ENCODE assay signal across 18 cellular contexts in the genomic region with DNA sequence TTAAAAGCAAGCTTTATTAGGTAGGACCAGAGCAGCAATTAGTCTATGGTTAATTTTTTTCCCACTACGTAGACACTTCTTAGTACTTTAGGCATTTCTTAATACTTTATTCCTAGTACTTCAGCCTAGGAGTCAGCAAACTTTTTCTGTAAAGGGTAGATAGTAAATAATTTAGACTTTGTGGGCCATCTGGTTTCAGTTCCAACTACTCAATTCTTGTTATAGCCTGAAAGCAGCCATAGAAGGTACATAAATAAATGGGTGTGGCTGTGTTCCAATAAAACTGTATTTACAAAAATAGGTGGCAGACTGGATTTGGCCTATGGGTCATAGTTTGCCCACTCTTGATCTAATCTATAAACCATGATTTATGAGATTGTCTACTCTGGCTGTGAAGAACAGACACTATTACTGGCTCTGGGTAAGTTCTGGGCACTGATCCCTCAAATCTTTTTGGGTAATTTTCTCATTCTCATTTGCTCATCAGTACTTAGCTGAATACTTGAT.
A peak's percentile ranks its signal among the peaks of the same experiment; 100 is the strongest.
DNase-seq lines count a peak whose midpoint lies in the region; ATAC-seq, FAIRE-seq and TF ChIP-seq lines count a peak whose summit lies in the region.
"Had no signal": no experiment of that assay in that cellular context is flagged by ENCODE, and none has a peak within 500 bp of the region (broad histone marks: within the 10 kb centered on the region; RNA-seq: fewer than 3 reads in every experiment).

No MANE protein-coding gene starts in this region.

- peak; percentile 73 for DNase-seq in NCI-H748 (lab: John Stamatoyannopoulos, UW; ENCODE audit: unreplicated experiment)
- no peak for DNase-seq in esophagus muscularis mucosa (ENCODE audit: extremely low spot score)
- DNase-seq in immature natural killer cell, result no peak
- no peak for DNase-seq in NCI-H510A treated with DMSO at 0.1 percent for 48 hours (lab: John Stamatoyannopoulos, UW)
- DNase-seq in pancreas, result no peak
- DNase-seq: activated naive CD8-positive, alpha-beta T cell treated with anti-CD3 and anti-CD28 coated beads, Interleukin-2, amount 50 U/mL, for 24 hours; dorsolateral prefrontal cortex; Karpas-422; naive B cell; NCI-H1694; NCI-H226; SJCRH30; spleen had no signal

- peaks cover 6 to 63% (median 48%) of the 10 kb centered on the region in 11 experiments; a peak in 21 of 22 replicates for H3K9me3 ChIP-seq in BLaER1 treated with 17β-estradiol and CSF1 and Interleukin-3, amounts not matched to agents 10 nM and 100 nM (replicated peaks in 1 of 11)
- H3K9me3 ChIP-seq in esophagus muscularis mucosa (no peaks in the 10 kb centered on the region), parathyroid adenoma (ENCODE audit: control insufficient read depth, low read length) (no peaks in the 10 kb centered on the region), pancreas (no peaks in the 10 kb centered on the region)
- H3K9me3 ChIP-seq: SJCRH30, spleen had no signal

- H3K27ac ChIP-seq in BLaER1 treated with 17β-estradiol and CSF1 and Interleukin-3, amounts not matched to agents 10 nM and 100 nM, result peak overlapping the region in 10 of 11 experiments; percentile 4 to 89 (median 80); a peak in 18 of 22 replicates
- H3K27ac ChIP-seq in esophagus muscularis mucosa (replicated peaks in 1 of 4) (peak overlapping the region; percentile 47 to 72 (median 60)), parathyroid adenoma (peak overlapping the region; percentile 84), pancreas (no peak overlapping the region)
- H3K27ac ChIP-seq: SJCRH30 had no signal

- peak overlapping the region in 5 of 10 experiments; percentile 1 to 50 (median 32); a peak in 7 of 20 replicates for H3K4me3 ChIP-seq in BLaER1 treated with 17β-estradiol and CSF1 and Interleukin-3, amounts not matched to agents 10 nM and 100 nM
- no peak overlapping the region for H3K4me3 ChIP-seq in esophagus muscularis mucosa
- no peak overlapping the region for H3K4me3 ChIP-seq in parathyroid adenoma (ENCODE audit: low read depth, low read length)
- no peak overlapping the region for H3K4me3 ChIP-seq in pancreas
- H3K4me3 ChIP-seq: SJCRH30, spleen had no signal

- WGBS in esophagus muscularis mucosa, result 31% methylated on average over 1 of the region's 1 CpG
- 66 to 71% methylated on average over 1 of the region's 1 CpG for WGBS in pancreas, 2 donors

- H3K4me1 Mint-ChIP-seq in immature natural killer cell, result peaks cover 30 to 44% of the 10 kb centered on the region in 2 donors

- TF ChIP-seq CTCF in esophagus muscularis mucosa (IDR thresholded peaks at IDR 0.05) (no peak), parathyroid adenoma (IDR thresholded peaks at IDR 0.05) (no peak), pancreas (IDR thresholded peaks at IDR 0.05) (no peak)

- H3K36me3 Mint-ChIP-seq in immature natural killer cell, result peaks cover 0 to 13% (median 7%) of the 10 kb centered on the region in 3 donors
- H3K36me3 Mint-ChIP-seq: naive B cell had no signal

- peak overlapping the region in 7 of 11 experiments; percentile 10 to 67 (median 17); a peak in 9 of 22 replicates for H3K9ac ChIP-seq in BLaER1 treated with 17β-estradiol and CSF1 and Interleukin-3, amounts not matched to agents 10 nM and 100 nM
- H3K9ac ChIP-seq in parathyroid adenoma, result no peak overlapping the region

- peak overlapping the region; percentile 49 to 95 (median 79) for H3K4me2 ChIP-seq in BLaER1 treated with 17β-estradiol and CSF1 and Interleukin-3, amounts not matched to agents 10 nM and 100 nM
- H3K4me2 ChIP-seq in parathyroid adenoma (ENCODE audit: low read length), result no peak overlapping the region

- H3K4me1 ChIP-seq in BLaER1 treated with 17β-estradiol and CSF1 and Interleukin-3, amounts not matched to agents 10 nM and 100 nM, result peaks cover 51 to 60% (median 55%) of the 10 kb centered on the region in 10 experiments
- H3K4me1 ChIP-seq in esophagus muscularis mucosa, result peaks cover 32 to 46% (median 44%) of the 10 kb centered on the region in 4 donors
- H3K4me1 ChIP-seq in parathyroid adenoma, result peaks cover 47% of the 10 kb centered on the region
- H3K4me1 ChIP-seq in pancreas, result peaks cover 0 to 6% (median 2%) of the 10 kb centered on the region in 3 donors
- H3K4me1 ChIP-seq: SJCRH30 had no signal

- H3K27ac Mint-ChIP-seq in immature natural killer cell, result no peak overlapping the region
- H3K27ac Mint-ChIP-seq: activated naive CD8-positive, alpha-beta T cell treated with anti-CD3 and anti-CD28 coated beads, Interleukin-2, amount 50 U/mL, for 24 hours; naive B cell; progenitor cell of endocrine pancreas had no signal

- no peak for TF ChIP-seq POLR2A in esophagus muscularis mucosa (IDR thresholded peaks at IDR 0.05; ENCODE audit: low read depth)

- H3K9me3 Mint-ChIP-seq in immature natural killer cell, result no peaks in the 10 kb centered on the region
- H3K9me3 Mint-ChIP-seq: activated naive CD8-positive, alpha-beta T cell treated with anti-CD3 and anti-CD28 coated beads, Interleukin-2, amount 50 U/mL, for 24 hours had no signal

- no peaks in the 10 kb centered on the region for H3K27me3 ChIP-seq in BLaER1 treated with 17β-estradiol and CSF1 and Interleukin-3, amounts not matched to agents 10 nM and 100 nM
- H3K27me3 ChIP-seq in esophagus muscularis mucosa (no peaks in the 10 kb centered on the region), parathyroid adenoma (ENCODE audit: control insufficient read depth, insufficient read depth, low read length) (no peaks in the 10 kb centered on the region), pancreas (no peaks in the 10 kb centered on the region)
- H3K27me3 ChIP-seq: dorsolateral prefrontal cortex, SJCRH30, spleen had no signal

- no peak for ATAC-seq in HG02870 (IDR thresholded peaks at IDR 0.05; ENCODE audit: unreplicated experiment)
- ATAC-seq in pancreas, result no peak
- ATAC-seq: activated naive CD8-positive, alpha-beta T cell treated with anti-CD3 and anti-CD28 coated beads, Interleukin-2, amount 50 U/mL, for 24 hours had no signal

- H3K36me3 ChIP-seq in BLaER1 treated with 17β-estradiol and CSF1 and Interleukin-3, amounts not matched to agents 10 nM and 100 nM, result peaks cover 0 to 17% (median 0%) of the 10 kb centered on the region in 11 experiments; a peak in 5 of 22 replicates
- H3K36me3 ChIP-seq in esophagus muscularis mucosa (no peaks in the 10 kb centered on the region), parathyroid adenoma (ENCODE audit: control insufficient read depth, insufficient read depth, low read length) (no peaks in the 10 kb centered on the region), pancreas (no peaks in the 10 kb centered on the region)
- H3K36me3 ChIP-seq: SJCRH30, spleen had no signal

- H2AFZ ChIP-seq in parathyroid adenoma, result peak overlapping the region; percentile 9

- no peaks in the 10 kb centered on the region for H4K20me1 ChIP-seq in BLaER1 treated with 17β-estradiol and CSF1 and Interleukin-3, amounts not matched to agents 10 nM and 100 nM

- no peak for FAIRE-seq in pancreas (lab: Jason Lieb, UNC)
- FAIRE-seq: GM12892 had no signal

- intact Hi-C loops in esophagus muscularis mucosa (cut with DNase I), result no loop called here
- intact Hi-C loops in pancreas (cut with DNase I), result no loop called here

- peaks cover 4% of the 10 kb centered on the region for H3K79me2 ChIP-seq in parathyroid adenoma

- no peaks in the 10 kb centered on the region for H3K27me3 Mint-ChIP-seq in immature natural killer cell (ENCODE audit: low read depth in 3 of 3)
- H3K27me3 Mint-ChIP-seq: activated naive CD8-positive, alpha-beta T cell treated with anti-CD3 and anti-CD28 coated beads, Interleukin-2, amount 50 U/mL, for 24 hours; naive B cell had no signal

- H3K4me3 Mint-ChIP-seq in immature natural killer cell, result no peak overlapping the region
- H3K4me3 Mint-ChIP-seq: activated naive CD8-positive, alpha-beta T cell treated with anti-CD3 and anti-CD28 coated beads, Interleukin-2, amount 50 U/mL, for 24 hours had no signal

- TF ChIP-seq EP300 in esophagus muscularis mucosa (IDR thresholded peaks at IDR 0.05), result no peak

Comparison
In these comparisons a context has a peak if more than half of its experiments do, and no peak if none do; other contexts are left out.
1. H3K27ac ChIP-seq: peak in BLaER1 treated with 17β-estradiol and CSF1 and Interleukin-3, amounts not matched to agents 10 nM and 100 nM (10 of 11), esophagus muscularis mucosa (4 of 4) and parathyroid adenoma (single experiment); none in pancreas (0 of 4).